ENCODE assay signal across 27 cellular contexts in genomic region chr3:77814845-77815244, GRCh38.
"Had no signal": no experiment of that assay in that cellular context is flagged by ENCODE, and none has a peak within 500 bp of the region (broad histone marks: within the 10 kb centered on the region; RNA-seq: fewer than 3 reads in every experiment).

No MANE protein-coding gene starts in this region.

- H3K9me3 Mint-ChIP-seq: naive B cell, nephron progenitor cell, neural progenitor cell had no signal

- H3K4me3 Mint-ChIP-seq: immature natural killer cell; mesothelial cell of epicardium; naive B cell; natural killer cell; nephron progenitor cell; neural progenitor cell; stimulated activated naive B cell treated with anti-CD40 and anti-IgM and Interleukin-4, amounts not matched to agents 10 μg/mL and 1 μg/mL and 100 μg/mL, for 72 hours had no signal

- H3K36me3 ChIP-seq: left ventricle myocardium inferior, neural progenitor cell, ovary, right atrium auricular region, stomach, thyroid gland, transverse colon, upper lobe of left lung, vagina had no signal

- H2AFZ ChIP-seq: neural progenitor cell had no signal

- H3K4me2 ChIP-seq: neural progenitor cell had no signal

- H3K4me1 Mint-ChIP-seq: immature natural killer cell; naive B cell; natural killer cell; nephron progenitor cell; neural progenitor cell; stimulated activated naive B cell treated with anti-CD40 and anti-IgM and Interleukin-4, amounts not matched to agents 10 μg/mL and 1 μg/mL and 100 μg/mL, for 72 hours had no signal

- H3K4me3 ChIP-seq: left ventricle myocardium inferior, lung, neural progenitor cell, ovary, right atrium auricular region, skin epidermis, stomach, testis, thyroid gland, transverse colon, upper lobe of left lung, vagina had no signal

- H3K27ac ChIP-seq: left ventricle myocardium inferior, neural progenitor cell, ovary, right atrium auricular region, skin epidermis, stomach, testis, thyroid gland, transverse colon, upper lobe of left lung, vagina had no signal

- H3K27me3 ChIP-seq: neural progenitor cell, ovary, right atrium auricular region, stomach, testis, thyroid gland, transverse colon, upper lobe of left lung, vagina had no signal

- H3K27me3 Mint-ChIP-seq: naive B cell; progenitor cell of endocrine pancreas; stimulated activated naive B cell treated with anti-CD40 and anti-IgM and Interleukin-4, amounts not matched to agents 10 μg/mL and 1 μg/mL and 100 μg/mL, for 72 hours had no signal

- H3K4me1 ChIP-seq: left ventricle myocardium inferior, neural progenitor cell, right atrium auricular region, stomach, testis, thyroid gland, transverse colon, upper lobe of left lung, vagina had no signal

- DNase-seq: hypothalamus; immature natural killer cell; left ventricle myocardium inferior; naive B cell; natural killer cell; ovary; stimulated activated CD4-positive, alpha-beta T cell treated with anti-CD3 and anti-CD28 coated beads, Interleukin-12 subunit alpha, Interleukin-12 subunit beta, amount 100 ng/mL, for 4 hours; stimulated activated CD4-positive, alpha-beta T cell treated with anti-CD3 and anti-CD28 coated beads, Interleukin-15, amount 100 ng/mL, for 24 hours; stimulated activated CD4-positive, alpha-beta T cell treated with anti-CD3 and anti-CD28 coated beads, Interleukin-2, amount 100 ng/mL, for 24 hours; stimulated activated CD4-positive, alpha-beta T cell treated with anti-CD3 and anti-CD28 coated beads, Interleukin-4, amount 100 ng/mL, for 1 hour; stimulated activated naive B cell treated with anti-CD40 and anti-IgM and Interleukin-4, amounts not matched to agents 10 μg/mL and 1 μg/mL and 100 μg/mL, for 72 hours; stimulated activated naive CD8-positive, alpha-beta T cell treated with anti-CD3 and anti-CD28 coated beads, Interleukin-15, Interleukin-2, amounts not matched to agents 100 U/mL and 50 U/mL, for 24 hours; stomach; testis; thyroid gland; transverse colon; upper lobe of left lung had no signal

- H3K9me3 ChIP-seq: left ventricle myocardium inferior, ovary, right atrium auricular region, stomach, testis, thyroid gland, transverse colon, upper lobe of left lung, vagina had no signal

- H3K36me3 Mint-ChIP-seq: immature natural killer cell; naive B cell; natural killer cell; neural progenitor cell; stimulated activated naive B cell treated with anti-CD40 and anti-IgM and Interleukin-4, amounts not matched to agents 10 μg/mL and 1 μg/mL and 100 μg/mL, for 72 hours had no signal

- H3K9ac ChIP-seq: neural progenitor cell had no signal

- ATAC-seq: natural killer cell; sciatic nerve; stimulated activated naive B cell treated with anti-CD40 and anti-IgM and Interleukin-4, amounts not matched to agents 10 μg/mL and 1 μg/mL and 100 μg/mL, for 72 hours; stimulated activated naive CD8-positive, alpha-beta T cell treated with anti-CD3 and anti-CD28 coated beads, Interleukin-15, Interleukin-2, amounts not matched to agents 100 U/mL and 50 U/mL, for 24 hours had no signal

- FAIRE-seq: islet of Langerhans had no signal

- H3K27ac Mint-ChIP-seq: immature natural killer cell; mesothelial cell of epicardium; naive B cell; natural killer cell; nephron progenitor cell; neural progenitor cell; progenitor cell of endocrine pancreas; stimulated activated naive B cell treated with anti-CD40 and anti-IgM and Interleukin-4, amounts not matched to agents 10 μg/mL and 1 μg/mL and 100 μg/mL, for 72 hours had no signal
